ENCODE assay signal across 8 cellular contexts in the genomic region with DNA sequence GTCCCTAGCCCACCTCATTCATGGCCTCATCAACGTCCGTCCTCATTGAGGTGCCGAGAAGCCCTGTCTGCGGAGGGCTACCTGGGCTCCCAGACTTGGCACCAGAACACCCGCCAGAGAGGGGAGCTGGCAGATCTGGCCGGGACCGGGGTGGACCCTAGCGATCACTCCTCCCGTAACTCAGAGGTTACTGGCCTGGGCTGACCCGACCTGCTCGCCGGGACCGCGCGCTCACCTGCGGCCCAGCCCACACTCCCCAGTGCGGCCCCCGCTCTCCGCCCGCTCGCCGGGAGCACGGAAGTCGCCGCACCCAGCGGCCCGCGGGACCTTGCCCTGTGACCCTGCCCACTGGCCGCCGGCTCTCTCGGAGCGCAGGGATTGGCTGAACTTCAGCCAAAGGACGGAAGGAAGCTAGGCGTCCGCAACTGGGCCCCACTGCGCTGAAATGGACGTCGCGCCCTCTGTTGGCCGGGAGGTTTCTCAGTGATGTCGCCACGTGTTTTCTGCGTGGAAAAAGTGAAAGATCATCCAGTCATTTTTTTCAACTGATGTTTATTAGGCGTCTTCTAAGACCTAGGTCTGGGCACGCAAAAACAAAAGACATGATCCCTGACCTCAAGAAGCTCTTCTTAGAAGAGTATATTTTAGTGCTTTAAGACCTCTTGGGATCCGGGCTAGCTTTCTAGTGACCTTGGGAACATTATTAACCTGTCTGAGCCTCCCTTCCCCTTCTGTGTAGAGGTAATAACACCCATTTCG. TPM values are rescaled to one million over a fixed set of nuclear protein-coding genes. Genes with fewer than 3 reads are reported as not detected.
DNase-seq lines count a peak whose midpoint lies in the region; ATAC-seq and TF ChIP-seq lines count a peak whose summit lies in the region.

A gene with protein sequence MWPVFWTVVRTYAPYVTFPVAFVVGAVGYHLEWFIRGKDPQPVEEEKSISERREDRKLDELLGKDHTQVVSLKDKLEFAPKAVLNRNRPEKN (minus strand): TSS at position 308 of the 759 bp plus-strand sequence. CDS start 3,772 bp downstream, outside the sequence.

- H3K27ac ChIP-seq in Peyer's patch (peak within 1 kb of the TSS; percentile 78 to 90 (median 84)), muscle layer of duodenum (ENCODE audit: low read length) (peak within 1 kb of the TSS; percentile 98)

- TF ChIP-seq CTCF in Peyer's patch (IDR thresholded peaks at IDR 0.05) = peak; percentile 83 to 96 (median 86)

- peak; percentile 96 to 97 for TF ChIP-seq POLR2A in Peyer's patch (IDR thresholded peaks at IDR 0.05)

- H3K36me3 ChIP-seq in Peyer's patch = peaks cover 0 to 14% (median 0%) of the 10 kb centered on the region in 3 donors
- H3K36me3 ChIP-seq in muscle layer of duodenum (ENCODE audit: control insufficient read depth in 1 of 2, insufficient read depth in 2 of 2, low read length in 2 of 2) = peaks cover 12% of the 10 kb centered on the region in 2 donors

- H3K27me3 ChIP-seq in Peyer's patch (no peaks in the 10 kb centered on the region), muscle layer of duodenum (ENCODE audit: low read depth, low read length) (no peaks in the 10 kb centered on the region)

- no peaks in the 10 kb centered on the region for H3K9me3 ChIP-seq in Peyer's patch
- H3K9me3 ChIP-seq in muscle layer of duodenum (ENCODE audit: control insufficient read depth in 1 of 2, low read length in 2 of 2) = no peaks in the 10 kb centered on the region

- peak; percentile 88 for ATAC-seq in GM21717 (IDR thresholded peaks at IDR 0.05; ENCODE audit: unreplicated experiment)
- peak; percentile 95 for ATAC-seq in esophagus mucosa

- DNase-seq in DMS53 treated with DMSO at 0.1 percent for 48 hours (lab: John Stamatoyannopoulos, UW; ENCODE audit: unreplicated experiment) (peak; percentile 94), KG1 (lab: John Stamatoyannopoulos, UW) (peak; percentile 84), Peyer's patch (peak; percentile 93 to 98 (median 96))
- DNase-seq in activated T-cell treated with anti-CD3 and anti-CD28 coated beads, Interleukin-2, amount 50 U/mL, for 48 hours = peak; percentile 94 to 95
- peak; percentile 89 for DNase-seq in stimulated activated CD8-positive, alpha-beta memory T cell treated with anti-CD3 and anti-CD28 coated beads, Interleukin-7, amount 100 ng/mL, for 4 hours (ENCODE audit: low read depth in 2 of 2)

- H3K4me1 ChIP-seq in Peyer's patch = peaks cover 0 to 19% (median 13%) of the 10 kb centered on the region in 4 donors
- peaks cover 11 to 21% of the 10 kb centered on the region in 2 donors for H3K4me1 ChIP-seq in muscle layer of duodenum (ENCODE audit: control insufficient read depth in 1 of 2, insufficient read depth in 2 of 2, low read length in 2 of 2)

- H3K4me3 ChIP-seq in Peyer's patch = peak within 1 kb of the TSS; percentile 56 to 88 (median 81)
- H3K4me3 ChIP-seq in muscle layer of duodenum (ENCODE audit: low read depth in 1 of 2, low read length in 2 of 2) = peak within 1 kb of the TSS; percentile 84 to 91

RNA-seq across cellular contexts. Expression of the gene that starts here (rescaled TPM):
- 10 to 100 TPM; 10.7 to 40.3 (median 30.0) TPM for total RNA-seq in Peyer's patch
- total RNA-seq in esophagus mucosa = 40.4 TPM

Comparison
In these comparisons a context has a peak if more than half of its experiments do, and no peak if none do; other contexts are left out.
1. Peak in every context shown above with its lines: DNase-seq, ATAC-seq, H3K4me3 ChIP-seq and H3K27ac ChIP-seq.